In genomic region chr17:32302860-32303649, GRCh38 we compare ENCODE assay signal across 1 cellular context.
A peak's percentile ranks its signal among the peaks of the same experiment; 100 is the strongest.
TF ChIP-seq lines count a peak whose summit lies in the region.

No MANE protein-coding gene starts in this region.

TF ChIP-seq in HepG2, 621 proteins besides CTCF, POLR2A, EP300 and RAD21 (continued from another document and continues in another):
- TF ChIP-seq ZNF710 (CRISPR knock-in tag; IDR thresholded peaks at IDR 0.05; ENCODE audit: borderline replicate concordance) = peak; percentile 76; the same call in 1 of the 2 replicates
- 0 out of 2 replicates have a peak, but pooled peaks have one; percentile 20 for TF ChIP-seq SMAD1 (CRISPR knock-in tag; IDR thresholded peaks at IDR 0.05; ENCODE audit: borderline replicate concordance, low read depth)
- TF ChIP-seq YEATS4 (CRISPR knock-in tag; IDR thresholded peaks at IDR 0.05; ENCODE audit: borderline replicate concordance) = 0 out of 2 replicates have a peak, but pooled peaks have one; percentile 39
- 0 out of 2 replicates have a peak, but pooled peaks have one; percentile 51 for TF ChIP-seq ZNF572 (CRISPR knock-in tag; IDR thresholded peaks at IDR 0.05)
- no peak for TF ChIP-seq HOXA5 (CRISPR knock-in tag; IDR thresholded peaks at IDR 0.05)
- no peak for TF ChIP-seq KAT7 (CRISPR knock-in tag; IDR thresholded peaks at IDR 0.05; ENCODE audit: borderline replicate concordance)
- TF ChIP-seq ASH2L (IDR thresholded peaks at IDR 0.05; ENCODE audit: insufficient read length, low read depth, low read length) = peak; percentile 49
- no peak for TF ChIP-seq RNF219 (CRISPR knock-in tag; IDR thresholded peaks at IDR 0.05)
- TF ChIP-seq ISL2 (CRISPR knock-in tag; IDR thresholded peaks at IDR 0.05) = peak; percentile 78; the same call in 1 of the 2 replicates
- TF ChIP-seq AHDC1 (CRISPR knock-in tag; IDR thresholded peaks at IDR 0.05; ENCODE audit: borderline replicate concordance) = peak; percentile 45; the same call in 1 of the 2 replicates
- TF ChIP-seq ZNF10 (CRISPR knock-in tag; IDR thresholded peaks at IDR 0.05; ENCODE audit: borderline replicate concordance, low read depth) = no peak
- peak; percentile 61; the same call in 1 of the 2 replicates for TF ChIP-seq ZNF619 (CRISPR knock-in tag; IDR thresholded peaks at IDR 0.05)
- TF ChIP-seq HDAC1 (CRISPR knock-in tag; IDR thresholded peaks at IDR 0.05) = peak; percentile 79
- no peak for TF ChIP-seq HMGXB4 (CRISPR knock-in tag; IDR thresholded peaks at IDR 0.05; ENCODE audit: borderline replicate concordance in 1 of 2, low read depth in 1 of 2)
- TF ChIP-seq ELF3 (CRISPR knock-in tag; IDR thresholded peaks at IDR 0.05) = peak; percentile 43; the same call in 1 of the 2 replicates
- peak; percentile 95 for TF ChIP-seq THRA (CRISPR knock-in tag; IDR thresholded peaks at IDR 0.05; ENCODE audit: borderline replicate concordance)
- 0 out of 2 replicates have a peak, but pooled peaks have one; percentile 29 for TF ChIP-seq DR1 (CRISPR knock-in tag; IDR thresholded peaks at IDR 0.05)
- peak; percentile 97 for TF ChIP-seq MTA1 (CRISPR knock-in tag; IDR thresholded peaks at IDR 0.05; ENCODE audit: borderline replicate concordance)
- no peak for TF ChIP-seq FOXA1 (IDR thresholded peaks at IDR 0.05)
- TF ChIP-seq FOXA1 (CRISPR knock-in tag; IDR thresholded peaks at IDR 0.05) = no peak; the same call in 1 of the 2 replicates
- no peak for TF ChIP-seq SOX6 (IDR thresholded peaks at IDR 0.05)
- peak; percentile 85 for TF ChIP-seq SOX6 (CRISPR knock-in tag; IDR thresholded peaks at IDR 0.05)
- TF ChIP-seq ZBTB49 (CRISPR knock-in tag; IDR thresholded peaks at IDR 0.05; ENCODE audit: borderline replicate concordance) = 0 out of 2 replicates have a peak, but pooled peaks have one; percentile 8
- peak; percentile 100 for TF ChIP-seq RARA (CRISPR knock-in tag; IDR thresholded peaks at IDR 0.05)
- TF ChIP-seq CREM (IDR thresholded peaks at IDR 0.05) = peak; percentile 58; the same call in 1 of the 2 replicates
- no peak for TF ChIP-seq CREM (CRISPR knock-in tag; IDR thresholded peaks at IDR 0.05)
- TF ChIP-seq BORCS8-MEF2B (CRISPR knock-in tag; IDR thresholded peaks at IDR 0.05) = peak; percentile 84
- peak; percentile 69; the same call in 1 of the 2 replicates for TF ChIP-seq POGZ (CRISPR knock-in tag; IDR thresholded peaks at IDR 0.05)
- peak; percentile 80; the same call in 1 of the 2 replicates for TF ChIP-seq TARDBP (CRISPR knock-in tag; IDR thresholded peaks at IDR 0.05)
- no peak for TF ChIP-seq ATF1 (CRISPR knock-in tag; IDR thresholded peaks at IDR 0.05)
- TF ChIP-seq NRL (CRISPR knock-in tag; IDR thresholded peaks at IDR 0.05; ENCODE audit: borderline replicate concordance) = peak; percentile 75
- no peak for TF ChIP-seq ATM (IDR thresholded peaks at IDR 0.05; ENCODE audit: borderline replicate concordance)
- peak; percentile 39 for TF ChIP-seq FOXA3 (CRISPR knock-in tag; IDR thresholded peaks at IDR 0.05)
- TF ChIP-seq SKIL (CRISPR knock-in tag; IDR thresholded peaks at IDR 0.05; ENCODE audit: borderline replicate concordance) = peak; percentile 84; the same call in 1 of the 2 replicates
- TF ChIP-seq PRDM10 (CRISPR knock-in tag; IDR thresholded peaks at IDR 0.05; ENCODE audit: low read depth) = peak; percentile 36; the same call in 1 of the 2 replicates
